ENCODE assay signal across 23 cellular contexts in the genomic region with DNA sequence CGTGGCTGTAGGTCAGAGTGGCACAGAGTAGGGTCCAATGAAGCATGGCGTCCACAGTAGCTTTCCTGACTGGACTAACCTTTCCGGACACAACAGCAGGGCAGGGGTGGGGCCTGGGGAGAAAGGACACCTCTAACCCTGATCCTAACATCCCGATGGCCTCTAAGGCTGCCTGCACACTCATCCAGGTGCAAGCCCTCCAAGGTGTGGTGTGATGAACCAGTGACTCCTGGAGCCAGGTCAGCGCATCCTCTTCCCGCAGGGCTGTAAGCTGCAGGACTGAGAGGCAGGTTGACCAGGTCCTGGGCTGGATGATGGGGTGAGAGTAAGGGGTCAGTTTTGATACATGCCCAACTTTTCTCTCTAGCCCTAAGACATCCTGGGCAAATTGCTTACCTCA. TPM values are rescaled to one million over a fixed set of nuclear protein-coding genes. Genes with fewer than 3 reads are reported as not detected.
DNase-seq lines count a peak whose midpoint lies in the region; ATAC-seq and TF ChIP-seq lines count a peak whose summit lies in the region.
"Had no signal": no experiment of that assay in that cellular context is flagged by ENCODE, and none has a peak within 500 bp of the region (broad histone marks: within the 10 kb centered on the region; RNA-seq: fewer than 3 reads in every experiment).

No MANE protein-coding gene starts in this region.

- H3K27ac ChIP-seq in HUES6 (ENCODE audit: low read depth, low read length) (no peak overlapping the region), iPS-18a (ENCODE audit: low read length) (peak overlapping the region; percentile 25), neural progenitor cell (no peak overlapping the region)
- H3K27ac ChIP-seq: KMS-11 had no signal

- intact Hi-C loops in Calu3 (cut with micrococcal nuclease; ENCODE audit: unreplicated experiment) = no loop called here

- H4K20me1 ChIP-seq in neural progenitor cell (ENCODE audit: low read depth) = peaks cover 10% of the 10 kb centered on the region

- H3K36me3 Mint-ChIP-seq in Calu3 (ENCODE audit: insufficient read depth, unreplicated experiment) (peaks cover 32% of the 10 kb centered on the region), neural progenitor cell (peaks cover 2% of the 10 kb centered on the region)

- CTCF ChIA-PET in Calu3 (lab: Charles Lee) = interaction anchor here (0.5 to 161.2 kb wide), 26 partner anchors 18 to 1047 kb away, joined by 3 to 42089 read pairs (median 6); a partner anchor contains a TSS

- no peak for ATAC-seq in HG03378 (IDR thresholded peaks at IDR 0.05; ENCODE audit: unreplicated experiment)

- H3K9ac ChIP-seq in HUES6 (ENCODE audit: low read length) (no peak overlapping the region), iPS-18a (ENCODE audit: low read length) (no peak overlapping the region), neural progenitor cell (no peak overlapping the region)
- H3K9ac ChIP-seq: KMS-11 had no signal

- no peaks in the 10 kb centered on the region for H3K9me3 ChIP-seq in HUES6 (ENCODE audit: control insufficient read depth, insufficient read depth, low read depth, low read length)
- no peaks in the 10 kb centered on the region for H3K9me3 ChIP-seq in iPS-18a (ENCODE audit: control insufficient read depth, low read depth, low read length)
- no peaks in the 10 kb centered on the region for H3K9me3 ChIP-seq in neural progenitor cell (ENCODE audit: low read depth)

- no peaks in the 10 kb centered on the region for H3K27me3 Mint-ChIP-seq in Calu3 (ENCODE audit: unreplicated experiment)
- peaks cover 5% of the 10 kb centered on the region for H3K27me3 Mint-ChIP-seq in neural progenitor cell (ENCODE audit: insufficient read depth, low read depth)

- H3K27me3 ChIP-seq in HUES6 (ENCODE audit: control insufficient read depth, insufficient read depth, low read length) (no peaks in the 10 kb centered on the region), iPS-18a (ENCODE audit: control insufficient read depth, insufficient read depth, low read length) (no peaks in the 10 kb centered on the region), neural progenitor cell (no peaks in the 10 kb centered on the region)

- H3K36me3 ChIP-seq in HUES6 (ENCODE audit: control insufficient read depth, insufficient read depth, low read length) (no peaks in the 10 kb centered on the region), iPS-18a (ENCODE audit: control insufficient read depth, low read depth, low read length) (no peaks in the 10 kb centered on the region), neural progenitor cell (no peaks in the 10 kb centered on the region)

- H3K9me3 Mint-ChIP-seq in Calu3 (ENCODE audit: low read depth, unreplicated experiment) (no peaks in the 10 kb centered on the region), neural progenitor cell (no peaks in the 10 kb centered on the region)

- TF ChIP-seq CTCF in Calu3 (IDR thresholded peaks at IDR 0.05; ENCODE audit: unreplicated experiment) (no peak), neural progenitor cell (IDR thresholded peaks at IDR 0.05) (no peak), GM10266 (IDR thresholded peaks at IDR 0.05; ENCODE audit: control insufficient read depth, insufficient read depth, low read depth, missing control alignments) (no peak)

- peak; percentile 82 for DNase-seq in Calu3
- DNase-seq in neural progenitor cell (ENCODE audit: low spot score) = no peak
- DNase-seq in GM10266 (ENCODE audit: extremely low spot score) = no peak
- DNase-seq in NCI-H187 treated with DMSO at 0.1 percent for 48 hours (lab: John Stamatoyannopoulos, UW) = no peak
- DNase-seq in kidney glomerular epithelial cell (lab: John Stamatoyannopoulos, UW) = no peak
- DNase-seq: DMS153, DND-41, NCI-H1092, NCI-H1436, NCI-H2029, NCI-H2227 treated with DMSO at 0.1 percent for 48 hours, NCI-H526 treated with DMSO at 0.1 percent for 48 hours, Right ventricle myocardium superior, RPMI8226 had no signal

- peaks cover 45% of the 10 kb centered on the region for H3K4me1 Mint-ChIP-seq in Calu3 (ENCODE audit: low read depth, unreplicated experiment)
- H3K4me1 Mint-ChIP-seq in neural progenitor cell = peaks cover 50% of the 10 kb centered on the region

- H3K27ac Mint-ChIP-seq in Calu3 (ENCODE audit: unreplicated experiment) (no peak overlapping the region), neural progenitor cell (no peak overlapping the region)
- H3K27ac Mint-ChIP-seq: IgD-negative memory B cell had no signal

- peaks cover 45% of the 10 kb centered on the region for H3F3A ChIP-seq in neural progenitor cell (ENCODE audit: low read depth)

- H3K79me2 ChIP-seq in neural progenitor cell (ENCODE audit: low read depth) = peaks cover 30% of the 10 kb centered on the region

- H3K4me3 Mint-ChIP-seq in Calu3 (ENCODE audit: low read depth, unreplicated experiment) = no peak overlapping the region
- peak overlapping the region; percentile 64 for H3K4me3 Mint-ChIP-seq in neural progenitor cell
- H3K4me3 Mint-ChIP-seq: IgD-negative memory B cell had no signal

- H3K4me3 ChIP-seq in HUES6 (ENCODE audit: low read depth, low read length) (peak overlapping the region; percentile 32; the same call in 1 of the 2 replicates), iPS-18a (ENCODE audit: low read length) (peak overlapping the region; percentile 6), neural progenitor cell (no peak overlapping the region)

- H3K4me1 ChIP-seq in HUES6 (ENCODE audit: control insufficient read depth, insufficient read depth, low read length) (peaks cover 36% of the 10 kb centered on the region), iPS-18a (ENCODE audit: control insufficient read depth, low read depth, low read length) (peaks cover 36% of the 10 kb centered on the region), neural progenitor cell (peaks cover 41% of the 10 kb centered on the region)

- H2AFZ ChIP-seq in neural progenitor cell (replicated peaks) = no peak overlapping the region

- peak overlapping the region; percentile 80 for H3K4me2 ChIP-seq in neural progenitor cell
- H3K4me2 ChIP-seq: KMS-11 had no signal

- BruUV-seq in Calu3 (replicated peaks; lab: Mats Ljungman, UMichigan) = no TSS peak

RNA-seq across cellular contexts. Expression of a gene that starts 3.1 kb away (rescaled TPM):
- 4,829 and 4,830 TPM in 2 replicates for total RNA-seq in Calu3 (2022)
- 75.2 and 116 TPM in 2 replicates for total RNA-seq in neural progenitor cell (ENCODE audit: low replicate concordance)

RNA-seq across cellular contexts. Expression of a gene that starts 8.9 kb away (rescaled TPM):
- total RNA-seq in Calu3 (2022) (1,186 and 1,276 TPM in 2 replicates), neural progenitor cell (ENCODE audit: low replicate concordance) (6.6 and 26.1 TPM in 2 replicates)

RNA-seq across cellular contexts. Expression of a gene that starts 28.5 kb away (rescaled TPM):
- total RNA-seq in Calu3 (2022) = 1.3 and 3.2 TPM in 2 replicates
- total RNA-seq in neural progenitor cell (ENCODE audit: low replicate concordance) = 0.28 TPM in 1 of 2 replicates, not detected in the other
- total RNA-seq: A172, HT1080, NCI-H460, SK-MEL-5 had no signal

RNA-seq across cellular contexts. Expression of a gene that starts 31.6 kb away (rescaled TPM):
- total RNA-seq in Calu3 (2022) = 51.5 and 61.1 TPM in 2 replicates
- 0.19 and 1.3 TPM in 2 replicates for total RNA-seq in neural progenitor cell (ENCODE audit: low replicate concordance)

RNA-seq across cellular contexts. Expression of a gene that starts 33.6 kb away (rescaled TPM):
- 2,121 and 2,217 TPM in 2 replicates for total RNA-seq in Calu3 (2022)
- 20.1 and 27.6 TPM in 2 replicates for total RNA-seq in neural progenitor cell (ENCODE audit: low replicate concordance)

Comparison
In these comparisons a context has a peak if more than half of its experiments do, and no peak if none do; other contexts are left out.
1. RNA of a gene that starts 3.1 kb away (total RNA-seq): 4,829 to 4,830 TPM in Calu3; 75.2 to 116 TPM in neural progenitor cell; every median in the first group is over 10 times any median in the second.
2. RNA of a gene that starts 8.9 kb away (total RNA-seq): 1,186 to 1,276 TPM in Calu3; 6.6 to 26.1 TPM in neural progenitor cell; every median in the first group is over 10 times any median in the second.